Comparison of ENCODE assay signal across 8 cellular contexts in genomic region chr17:1736348-1737281, GRCh38. TPM values are rescaled to one million over a fixed set of nuclear protein-coding genes. Genes with fewer than 3 reads are reported as not detected.
A peak's percentile ranks its signal among the peaks of the same experiment; 100 is the strongest.
DNase-seq lines count a peak whose midpoint lies in the region; FAIRE-seq and TF ChIP-seq lines count a peak whose summit lies in the region.

No MANE protein-coding gene starts in this region.

- H3K4ac ChIP-seq in H1 (replicated peaks; ENCODE audit: insufficient read length, low read depth, low read length): no peak overlapping the region

- 88% methylated on average over 19 of the region's 25 CpGs; no CpG with 5 or more reads in 1 of the 2 experiments for WGBS in H1 (ENCODE audit: extremely low coverage in 1 of 2, insufficient coverage in 1 of 2, insufficient read length in 1 of 2, insufficient replicate concordance in 2 of 2, low coverage in 1 of 2, low lambda C conversion rate in 2 of 2, missing lambda C conversion rate in 1 of 2), 2 experiments

- no peaks in the 10 kb centered on the region for H3K27me3 Mint-ChIP-seq in osteocyte (ENCODE audit: unreplicated experiment)

- POLR2A ChIA-PET in H1 (lab: Charles Lee; ENCODE audit: partially characterized antibody): interaction anchor here (1.2 to 2.6 kb wide), 6 partner anchors 9 to 47 kb away, joined by 3 to 9 read pairs (median 4); partner anchors contain the start of gene SERPINF1

- TF ChIP-seq RAD21 in H1 (IDR thresholded peaks at IDR 0.05 in 1 of 2, conservative IDR thresholded peaks at IDR 0.05 in 1 of 2; ENCODE audit: low read depth in 2 of 2, low read length in 2 of 2): no peak

- no peaks in the 10 kb centered on the region for H3K36me3 ChIP-seq in H1 (ENCODE audit: control insufficient read depth in 2 of 4, insufficient read depth in 4 of 4, low read length in 3 of 4)

- no peak overlapping the region for H2AFZ ChIP-seq in H1 (ENCODE audit: low read length)

- no peaks in the 10 kb centered on the region for H3K9me3 Mint-ChIP-seq in osteocyte (ENCODE audit: unreplicated experiment)

- peaks cover 0 to 7% (median 1%) of the 10 kb centered on the region in 4 experiments; a peak in 4 of 7 replicates for H3K4me1 ChIP-seq in H1 (replicated peaks in 1 of 4; ENCODE audit: control insufficient read depth in 3 of 4, insufficient read depth in 4 of 4, low read length in 3 of 4)

- H2BK120ac ChIP-seq in H1 (replicated peaks; ENCODE audit: low read depth, low read length): no peak overlapping the region

- TF ChIP-seq CTCF in H1 (IDR thresholded peaks at IDR 0.05; ENCODE audit: control extremely low read depth in 1 of 3, insufficient read depth in 1 of 3, low read depth in 1 of 3, low read length in 3 of 3) (no peak), osteocyte (IDR thresholded peaks at IDR 0.05) (no peak)

- no peak overlapping the region for H4K8ac ChIP-seq in H1 (ENCODE audit: extremely low read depth, insufficient read depth, low read length)

- FAIRE-seq in GM18507 (lab: Jason Lieb, UNC): peak; percentile 85
- FAIRE-seq in RCC 7860 (lab: Jason Lieb, UNC): peak; percentile 17
- FAIRE-seq in H1 (lab: Jason Lieb, UNC): no peak

- no peak overlapping the region for H4K91ac ChIP-seq in H1 (replicated peaks; ENCODE audit: insufficient read length, low read length)

- H3K4me2 ChIP-seq in H1 (ENCODE audit: insufficient read depth in 1 of 2, low read depth in 2 of 2, low read length in 2 of 2): no peak overlapping the region

- no peaks in the 10 kb centered on the region for H3K23me2 ChIP-seq in H1 (ENCODE audit: low read depth, low read length)

- H3K18ac ChIP-seq in H1 (ENCODE audit: extremely low read depth, low read length): no peak overlapping the region; the same call in 1 of the 2 replicates

- H2BK20ac ChIP-seq in H1 (ENCODE audit: low read length): no peak overlapping the region

- H3K23ac ChIP-seq in H1 (ENCODE audit: insufficient read length): no peak overlapping the region

- H3K56ac ChIP-seq in H1 (replicated peaks; ENCODE audit: insufficient read length, low read depth, low read length): no peak overlapping the region

- TF ChIP-seq EP300 in H1 (IDR thresholded peaks at IDR 0.05; ENCODE audit: borderline replicate concordance in 1 of 2, low read depth in 2 of 2, low read length in 2 of 2): no peak

- H3K79me1 ChIP-seq in H1 (ENCODE audit: low read depth, low read length): no peaks in the 10 kb centered on the region

- DNase-seq in GM18507 (ENCODE audit: extremely low spot score, insufficient read length, low read depth) (peak; percentile 73), RCC 7860 (ENCODE audit: low spot score) (peak; percentile 77), H1 (ENCODE audit: low read depth in 1 of 2, low spot score in 2 of 2) (no peak), osteocyte (ENCODE audit: extremely low spot score, unreplicated experiment) (peak; percentile 86), globus pallidus (ENCODE audit: low spot score) (no peak), COLO829 (ENCODE audit: low spot score) (no peak), NCI-H2196 (lab: John Stamatoyannopoulos, UW; ENCODE audit: unreplicated experiment) (no peak), NCI-H1105 treated with DMSO at 0.1 percent for 48 hours (lab: John Stamatoyannopoulos, UW) (no peak)

- H3K14ac ChIP-seq in H1 (ENCODE audit: insufficient read length): no peak overlapping the region

- H3K4me3 ChIP-seq in H1 (ENCODE audit: extremely low read depth in 1 of 4, insufficient read depth in 2 of 4, low read depth in 3 of 4, low read length in 4 of 4): no peak overlapping the region

- peaks cover 14% of the 10 kb centered on the region for H3K4me1 Mint-ChIP-seq in osteocyte (ENCODE audit: unreplicated experiment)

- no peak overlapping the region for H4K5ac ChIP-seq in H1 (ENCODE audit: insufficient read length, low read depth, low read length)

- H4K20me1 ChIP-seq in H1 (replicated peaks in 1 of 2; ENCODE audit: control insufficient read depth in 1 of 2, insufficient read depth in 2 of 2, low read length in 2 of 2): peaks cover 0 to 2% of the 10 kb centered on the region in 2 experiments

- no peak overlapping the region for H2AK5ac ChIP-seq in H1 (ENCODE audit: low read depth, low read length)

- no peak overlapping the region for H3K4me3 Mint-ChIP-seq in osteocyte (ENCODE audit: unreplicated experiment)

- H3K27ac Mint-ChIP-seq in osteocyte (ENCODE audit: unreplicated experiment): no peak overlapping the region

- no peaks in the 10 kb centered on the region for H3K79me2 ChIP-seq in H1 (ENCODE audit: control insufficient read depth in 1 of 2, insufficient read depth in 2 of 2, low read length in 2 of 2)

- H3K9ac ChIP-seq in H1 (replicated peaks in 1 of 4; ENCODE audit: extremely low read depth in 1 of 4, low read depth in 3 of 4, low read length in 3 of 4): no peak overlapping the region

- peaks cover 14% of the 10 kb centered on the region for H3K36me3 Mint-ChIP-seq in osteocyte (ENCODE audit: unreplicated experiment)

- peak overlapping the region; percentile 39; the same call in 1 of the 2 replicates for H2BK12ac ChIP-seq in H1 (ENCODE audit: low read depth, low read length)

- no peak overlapping the region for H2BK15ac ChIP-seq in H1 (ENCODE audit: low read length)

- TF ChIP-seq POLR2A in H1 (IDR thresholded peaks at IDR 0.05; ENCODE audit: control extremely low read depth in 1 of 2, low read depth in 2 of 2, low read length in 2 of 2): no peak

- H3K9me3 ChIP-seq in H1 (ENCODE audit: insufficient read depth in 2 of 2, low read depth in 1 of 2, low read length in 1 of 2): no peaks in the 10 kb centered on the region; a peak in 1 of 4 replicates

- CTCF ChIA-PET in H1 (lab: Charles Lee; ENCODE audit: partially characterized antibody): interaction anchor here (0.7 to 1.4 kb wide), 5 partner anchors 12 to 38 kb away, joined by 3 to 4 read pairs (median 3); no protein-coding TSS in a partner anchor

- no peak overlapping the region for H2BK5ac ChIP-seq in H1 (ENCODE audit: low read depth, low read length)

- H3K27me3 ChIP-seq in H1 (replicated peaks in 1 of 4; ENCODE audit: control insufficient read depth in 3 of 4, extremely low read depth in 1 of 4, insufficient read depth in 3 of 4, low read length in 3 of 4): no peaks in the 10 kb centered on the region

- no peak overlapping the region for H3K27ac ChIP-seq in H1 (ENCODE audit: low read depth, low read length)

TF ChIP-seq in H1, 55 proteins besides CTCF, POLR2A, EP300 and RAD21 (continues in another document):
- TF ChIP-seq POLR2AphosphoS5 (IDR thresholded peaks at IDR 0.05; ENCODE audit: low read depth, low read length): no peak

RNA-seq across cellular contexts. Expression of gene SERPINF2, which starts 6.1 kb away (rescaled TPM):
- total RNA-seq in H1 (2021; fragmentation: NEBNext Ultra II Directional; extraction: Animal tissue kit (Norgen Biotek cat#: 25700)): 1.6 and 1.8 TPM in 2 replicates
- 3.2 and 5.5 TPM in 2 replicates for polyA plus RNA-seq in H1 (2011; rRNA removed)
- polyA plus RNA-seq in H1 (2011; cell fraction: cytosol; rRNA removed): 3.3 TPM
- 2.3 TPM for polyA plus RNA-seq in H1 (2011; cell fraction: nucleus; rRNA removed)
- polyA plus RNA-seq in H1 (2012, experiment 1 of 2): 1.1 to 2.2 TPM (median 1.7 TPM) in 4 replicates
- polyA plus RNA-seq in H1 (2012, experiment 2 of 2): 1.3 TPM
- polyA plus RNA-seq in H1 (2013, experiment 1 of 2): 0.81 TPM
- 0.81 TPM for polyA plus RNA-seq in H1 (2013, experiment 2 of 2)
- polyA minus RNA-seq in H1 (2011; rRNA and poly(A)+ RNA removed): 0.73 and 0.82 TPM in 2 replicates
- polyA minus RNA-seq in H1 (2011; cell fraction: cytosol; rRNA and poly(A)+ RNA removed): 1.8 TPM
- polyA minus RNA-seq in H1 (2011; cell fraction: nucleus; rRNA and poly(A)+ RNA removed): 0.60 TPM
- 0.38 and 0.50 TPM in 2 replicates for total RNA-seq in osteocyte

RNA-seq across cellular contexts. Expression of gene WDR81, which starts 12.1 kb away (rescaled TPM):
- 12.3 and 13.1 TPM in 2 replicates for total RNA-seq in H1 (2021; fragmentation: NEBNext Ultra II Directional; extraction: Animal tissue kit (Norgen Biotek cat#: 25700))
- 9.1 and 12.9 TPM in 2 replicates for polyA plus RNA-seq in H1 (2011; rRNA removed)
- 8.0 TPM for polyA plus RNA-seq in H1 (2011; cell fraction: cytosol; rRNA removed)
- polyA plus RNA-seq in H1 (2011; cell fraction: nucleus; rRNA removed): 30.5 TPM
- 7.4 to 14.0 TPM (median 13.7 TPM) in 4 replicates for polyA plus RNA-seq in H1 (2012, experiment 1 of 2)
- polyA plus RNA-seq in H1 (2012, experiment 2 of 2): 10.3 TPM
- 6.6 TPM for polyA plus RNA-seq in H1 (2013, experiment 1 of 2)
- polyA plus RNA-seq in H1 (2013, experiment 2 of 2): 5.4 TPM
- 7.8 and 8.5 TPM in 2 replicates for polyA minus RNA-seq in H1 (2011; rRNA and poly(A)+ RNA removed)
- 10.5 TPM for polyA minus RNA-seq in H1 (2011; cell fraction: cytosol; rRNA and poly(A)+ RNA removed)
- 13.8 TPM for polyA minus RNA-seq in H1 (2011; cell fraction: nucleus; rRNA and poly(A)+ RNA removed)
- total RNA-seq in osteocyte: 30.8 and 33.3 TPM in 2 replicates

RNA-seq across cellular contexts. Expression of gene SERPINF1, which starts 25.2 kb away (rescaled TPM):
- 41.5 and 42.3 TPM in 2 replicates for total RNA-seq in H1 (2021; fragmentation: NEBNext Ultra II Directional; extraction: Animal tissue kit (Norgen Biotek cat#: 25700))
- 136 and 161 TPM in 2 replicates for polyA plus RNA-seq in H1 (2011; rRNA removed)
- 112 TPM for polyA plus RNA-seq in H1 (2011; cell fraction: cytosol; rRNA removed)
- polyA plus RNA-seq in H1 (2011; cell fraction: nucleus; rRNA removed): 138 TPM
- 44.7 to 50.6 TPM (median 49.2 TPM) in 4 replicates for polyA plus RNA-seq in H1 (2012, experiment 1 of 2)
- polyA plus RNA-seq in H1 (2012, experiment 2 of 2): 62.1 TPM
- 94.4 TPM for polyA plus RNA-seq in H1 (2013, experiment 1 of 2)
- polyA plus RNA-seq in H1 (2013, experiment 2 of 2): 101 TPM
- polyA minus RNA-seq in H1 (2011; rRNA and poly(A)+ RNA removed): 45.7 and 57.7 TPM in 2 replicates
- polyA minus RNA-seq in H1 (2011; cell fraction: cytosol; rRNA and poly(A)+ RNA removed): 29.4 TPM
- 23.2 TPM for polyA minus RNA-seq in H1 (2011; cell fraction: nucleus; rRNA and poly(A)+ RNA removed)
- 164 and 175 TPM in 2 replicates for total RNA-seq in osteocyte

RNA-seq across cellular contexts. Expression of gene TLCD2, which starts 26.4 kb away (rescaled TPM):
- 1.3 and 1.4 TPM in 2 replicates for total RNA-seq in H1 (2021; fragmentation: NEBNext Ultra II Directional; extraction: Animal tissue kit (Norgen Biotek cat#: 25700))
- 0.47 and 0.69 TPM in 2 replicates for polyA plus RNA-seq in H1 (2011; rRNA removed)
- polyA plus RNA-seq in H1 (2011; cell fraction: cytosol; rRNA removed): 0.83 TPM
- polyA plus RNA-seq in H1 (2011; cell fraction: nucleus; rRNA removed): 2.2 TPM
- polyA plus RNA-seq in H1 (2012, experiment 1 of 2): 1.4 to 1.9 TPM (median 1.5 TPM) in 4 replicates
- 0.58 TPM for polyA plus RNA-seq in H1 (2012, experiment 2 of 2)
- 1.9 TPM for polyA plus RNA-seq in H1 (2013, experiment 1 of 2)
- polyA plus RNA-seq in H1 (2013, experiment 2 of 2): 1.6 TPM
- 0.85 and 1.0 TPM in 2 replicates for polyA minus RNA-seq in H1 (2011; rRNA and poly(A)+ RNA removed)
- 0.66 TPM for polyA minus RNA-seq in H1 (2011; cell fraction: cytosol; rRNA and poly(A)+ RNA removed)
- polyA minus RNA-seq in H1 (2011; cell fraction: nucleus; rRNA and poly(A)+ RNA removed): 2.1 TPM
- total RNA-seq in osteocyte: 4.2 and 4.7 TPM in 2 replicates

RNA-seq across cellular contexts. Expression of gene PRPF8, which starts 51.9 kb away (rescaled TPM):
- total RNA-seq in H1 (2021; fragmentation: NEBNext Ultra II Directional; extraction: Animal tissue kit (Norgen Biotek cat#: 25700)): 328 and 329 TPM in 2 replicates
- 271 and 337 TPM in 2 replicates for polyA plus RNA-seq in H1 (2011; rRNA removed)
- polyA plus RNA-seq in H1 (2011; cell fraction: cytosol; rRNA removed): 171 TPM
- 475 TPM for polyA plus RNA-seq in H1 (2011; cell fraction: nucleus; rRNA removed)
- 269 to 356 TPM (median 294 TPM) in 4 replicates for polyA plus RNA-seq in H1 (2012, experiment 1 of 2)
- polyA plus RNA-seq in H1 (2012, experiment 2 of 2): 746 TPM
- polyA plus RNA-seq in H1 (2013, experiment 1 of 2): 148 TPM
- polyA plus RNA-seq in H1 (2013, experiment 2 of 2): 123 TPM
- polyA minus RNA-seq in H1 (2011; rRNA and poly(A)+ RNA removed): 610 and 698 TPM in 2 replicates
- polyA minus RNA-seq in H1 (2011; cell fraction: cytosol; rRNA and poly(A)+ RNA removed): 338 TPM
- polyA minus RNA-seq in H1 (2011; cell fraction: nucleus; rRNA and poly(A)+ RNA removed): 277 TPM
- 238 and 262 TPM in 2 replicates for total RNA-seq in osteocyte

Comparison
In these comparisons a context has a peak if more than half of its experiments do, and no peak if none do; other contexts are left out.
1. DNase-seq: peak in GM18507 (single experiment), RCC 7860 (single experiment) and osteocyte (single experiment); none in H1 (0 of 2), globus pallidus (single experiment), COLO829 (single experiment), NCI-H2196 (single experiment) and NCI-H1105 treated with DMSO at 0.1 percent for 48 hours (single experiment).